ENCODE assay signal across 8 cellular contexts in the genomic region with DNA sequence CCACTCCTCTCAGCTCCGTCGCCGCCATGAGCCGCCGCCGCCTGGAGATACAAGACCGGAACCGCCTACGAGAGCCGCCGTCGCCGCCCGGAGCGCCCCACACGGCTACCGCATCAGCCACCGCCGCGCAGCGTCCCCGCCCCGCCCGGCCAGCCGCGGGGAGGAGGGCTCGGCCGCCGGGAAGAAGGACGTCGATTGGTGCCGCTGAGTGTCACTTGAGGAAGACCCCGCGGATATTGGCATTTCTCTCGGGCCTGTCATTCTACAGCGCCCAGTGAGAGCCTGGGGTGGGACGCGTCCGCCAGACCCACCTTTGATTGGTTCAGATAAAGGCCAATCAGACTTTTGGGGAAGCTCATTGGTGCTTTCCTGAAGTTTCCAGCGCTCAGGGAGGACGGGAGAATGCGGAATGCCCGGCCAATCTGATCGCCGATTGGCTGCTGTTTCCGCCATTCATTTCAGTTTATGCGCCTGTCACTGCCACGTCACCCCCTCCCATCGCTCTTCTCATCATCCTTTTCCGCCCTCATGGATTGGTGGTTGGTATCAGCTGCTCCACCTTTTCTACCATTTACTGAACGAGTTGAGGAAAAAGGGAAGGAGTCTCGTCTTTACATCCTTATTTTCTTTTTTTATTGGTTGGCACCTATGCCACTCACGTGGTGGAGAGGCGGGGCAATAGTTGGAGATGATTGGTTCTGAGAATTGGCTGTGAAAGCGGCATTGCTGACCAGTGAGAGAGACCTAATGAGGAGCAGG. TPM values are rescaled to one million over a fixed set of nuclear protein-coding genes. Genes with fewer than 3 reads are reported as not detected.
DNase-seq lines count a peak whose midpoint lies in the region; ATAC-seq lines count a peak whose summit lies in the region.

A gene with protein sequence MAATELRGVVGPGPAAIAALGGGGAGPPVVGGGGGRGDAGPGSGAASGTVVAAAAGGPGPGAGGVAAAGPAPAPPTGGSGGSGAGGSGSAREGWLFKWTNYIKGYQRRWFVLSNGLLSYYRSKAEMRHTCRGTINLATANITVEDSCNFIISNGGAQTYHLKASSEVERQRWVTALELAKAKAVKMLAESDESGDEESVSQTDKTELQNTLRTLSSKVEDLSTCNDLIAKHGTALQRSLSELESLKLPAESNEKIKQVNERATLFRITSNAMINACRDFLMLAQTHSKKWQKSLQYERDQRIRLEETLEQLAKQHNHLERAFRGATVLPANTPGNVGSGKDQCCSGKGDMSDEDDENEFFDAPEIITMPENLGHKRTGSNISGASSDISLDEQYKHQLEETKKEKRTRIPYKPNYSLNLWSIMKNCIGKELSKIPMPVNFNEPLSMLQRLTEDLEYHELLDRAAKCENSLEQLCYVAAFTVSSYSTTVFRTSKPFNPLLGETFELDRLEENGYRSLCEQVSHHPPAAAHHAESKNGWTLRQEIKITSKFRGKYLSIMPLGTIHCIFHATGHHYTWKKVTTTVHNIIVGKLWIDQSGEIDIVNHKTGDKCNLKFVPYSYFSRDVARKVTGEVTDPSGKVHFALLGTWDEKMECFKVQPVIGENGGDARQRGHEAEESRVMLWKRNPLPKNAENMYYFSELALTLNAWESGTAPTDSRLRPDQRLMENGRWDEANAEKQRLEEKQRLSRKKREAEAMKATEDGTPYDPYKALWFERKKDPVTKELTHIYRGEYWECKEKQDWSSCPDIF (minus strand): TSS at position 138 of the 759 bp plus-strand sequence. CDS start 110 bp downstream, at position 28.

- DNase-seq in C1 segment of cervical spinal cord (lab: John Stamatoyannopoulos, UW) (peak; percentile 98 to 100 (median 100)), NCI-H748 (lab: John Stamatoyannopoulos, UW; ENCODE audit: unreplicated experiment) (peak; percentile 100), cortex of kidney (lab: John Stamatoyannopoulos, UW) (peak; percentile 65), left colon (peak; percentile 98 to 99)
- DNase-seq in activated CD4-positive, alpha-beta T cell treated with anti-CD3 and anti-CD28 coated beads, Interleukin-2, amount 50 U/mL, for 1 hour, result peak; percentile 95
- peak; percentile 98 for DNase-seq in stimulated activated CD4-positive, alpha-beta T cell treated with anti-CD3 and anti-CD28 coated beads, Interleukin-1b, Interleukin-23, amount 100 ng/mL, for 48 hours

- peak; percentile 81 for ATAC-seq in GM19351 (IDR thresholded peaks at IDR 0.05; ENCODE audit: unreplicated experiment)
- peak; percentile 87 for ATAC-seq in HG03521 (IDR thresholded peaks at IDR 0.05; ENCODE audit: unreplicated experiment)
- peak; percentile 79 for ATAC-seq in left colon

- intact Hi-C loops in left colon (cut with DNase I, micrococcal nuclease), result no loop called here

RNA-seq across cellular contexts. Expression of the gene that starts here (rescaled TPM):
- total RNA-seq in left colon, result 10 to 100 TPM; 51.3 to 62.1 TPM

Comparison
In these comparisons a context has a peak if more than half of its experiments do, and no peak if none do; other contexts are left out.
1. Peak in every context shown above with its lines: DNase-seq and ATAC-seq.